Comparison of ENCODE assay signal across 24 cellular contexts in genomic region chr11:57251037-57251436, GRCh38. TPM values are rescaled to one million over a fixed set of nuclear protein-coding genes. Genes with fewer than 3 reads are reported as not detected.
"Had no signal": no experiment of that assay in that cellular context is flagged by ENCODE, and none has a peak within 500 bp of the region (broad histone marks: within the 10 kb centered on the region; RNA-seq: fewer than 3 reads in every experiment).

No MANE protein-coding gene starts in this region.

- H3K9me3 ChIP-seq: esophagus muscularis mucosa, gastroesophageal sphincter, suprapubic skin, tibial artery, upper lobe of right lung, vagina had no signal

- H3K4me3 ChIP-seq: esophagus muscularis mucosa, gastroesophageal sphincter, left ventricle myocardium inferior, lung, right atrium auricular region, suprapubic skin, tibial artery, upper lobe of right lung, vagina had no signal

- FAIRE-seq: colon, keratinocyte, small intestine had no signal

- H3K4me1 ChIP-seq: tibial artery had no signal

- DNase-seq: effector memory CD8-positive, alpha-beta T cell; glutamatergic neuron; mesendoderm; naive thymus-derived CD8-positive, alpha-beta T cell; posterior cingulate gyrus; stimulated activated CD4-positive, alpha-beta T cell treated with anti-CD3 and anti-CD28 coated beads, Interleukin-2, amount 100 ng/mL, for 48 hours; stimulated activated CD8-positive, alpha-beta memory T cell treated with anti-CD3 and anti-CD28 coated beads, Interleukin-4, amount 100 ng/mL, for 48 hours; stimulated activated naive CD8-positive, alpha-beta T cell treated with anti-CD3 and anti-CD28 coated beads, Interleukin-15, Interleukin-2, amounts not matched to agents 100 U/mL and 50 U/mL, for 24 hours; tibial artery; upper lobe of right lung had no signal

- H3K27me3 ChIP-seq: esophagus muscularis mucosa, gastroesophageal sphincter, right atrium auricular region, suprapubic skin, upper lobe of right lung, vagina had no signal

- H3K27ac ChIP-seq: epithelial cell of prostate, esophagus muscularis mucosa, gastroesophageal sphincter, left ventricle myocardium inferior, right atrium auricular region, suprapubic skin, tibial artery, upper lobe of right lung, vagina had no signal

- ATAC-seq: effector memory CD8-positive, alpha-beta T cell; gastroesophageal sphincter; naive thymus-derived CD8-positive, alpha-beta T cell; stimulated activated effector memory CD8-positive, alpha-beta T cell treated with anti-CD3 and anti-CD28 coated beads, Interleukin-12 subunit alpha, Interleukin-12 subunit beta, amount 100 ng/mL, for 72 hours; stimulated activated naive CD8-positive, alpha-beta T cell treated with anti-CD3 and anti-CD28 coated beads, Interleukin-15, Interleukin-2, amounts not matched to agents 100 U/mL and 50 U/mL, for 24 hours; upper lobe of right lung had no signal

- H3K36me3 ChIP-seq: esophagus muscularis mucosa, gastroesophageal sphincter, left ventricle myocardium inferior, right atrium auricular region, suprapubic skin, tibial artery, upper lobe of right lung, vagina had no signal

RNA-seq across cellular contexts. Expression of gene APLNR, which starts 14.0 kb away (rescaled TPM):
- total RNA-seq: mononuclear cell; naive thymus-derived CD8-positive, alpha-beta T cell; osteocyte had no signal
- polyA plus RNA-seq: keratinocyte; naive thymus-derived CD8-positive, alpha-beta T cell had no signal
